Comparison of ENCODE assay signal across 15 cellular contexts in genomic region chr11:110075087-110075821, GRCh38. TPM values are rescaled to one million over a fixed set of nuclear protein-coding genes. Genes with fewer than 3 reads are reported as not detected.
DNase-seq lines count a peak whose midpoint lies in the region; ATAC-seq and TF ChIP-seq lines count a peak whose summit lies in the region.
"Had no signal": no experiment of that assay in that cellular context is flagged by ENCODE, and none has a peak within 500 bp of the region (broad histone marks: within the 10 kb centered on the region; RNA-seq: fewer than 3 reads in every experiment).

No MANE protein-coding gene starts in this region.

- ATAC-seq in Right ventricle myocardium superior (ENCODE audit: poor library complexity) (no peak), GM18907 (IDR thresholded peaks at IDR 0.05; ENCODE audit: unreplicated experiment) (no peak)

- H3K4me3 ChIP-seq in left ventricle myocardium inferior (no peak overlapping the region), fibroblast of the aortic adventitia (ENCODE audit: low read depth, low read length) (no peak overlapping the region), transverse colon (no peak overlapping the region), sigmoid colon (no peak overlapping the region)
- H3K4me3 ChIP-seq: ascending aorta, SJSA1 had no signal

- H3K9me3 ChIP-seq in left ventricle myocardium inferior (replicated peaks) (peaks cover 7% of the 10 kb centered on the region), transverse colon (peaks cover 0 to 4% of the 10 kb centered on the region in 2 donors), sigmoid colon (peaks cover 0 to 3% (median 0%) of the 10 kb centered on the region in 4 donors)
- H3K9me3 ChIP-seq: ascending aorta had no signal

- TF ChIP-seq CTCF in left ventricle myocardium inferior (IDR thresholded peaks at IDR 0.05; ENCODE audit: borderline replicate concordance) (no peak), fibroblast of the aortic adventitia (IDR thresholded peaks at IDR 0.05; ENCODE audit: insufficient read depth, low read length) (no peak), transverse colon (IDR thresholded peaks at IDR 0.05) (no peak), MCF 10A (IDR thresholded peaks at IDR 0.05; ENCODE audit: unreplicated experiment) (no peak), sigmoid colon (IDR thresholded peaks at IDR 0.05) (no peak)

- in situ Hi-C loops in transverse colon (cut with MboI; ENCODE audit: low pct_ligation_motif_present in 1 of 4, low pct_unique_long_range_greater_than_20kb in 1 of 4, low sequenced_read_pairs in 3 of 4): no loop called here

- no peak overlapping the region for H3K27ac Mint-ChIP-seq in MCF 10A (ENCODE audit: low read depth, unreplicated experiment)

- TF ChIP-seq POLR2A in transverse colon (IDR thresholded peaks at IDR 0.05) (no peak), sigmoid colon (IDR thresholded peaks at IDR 0.05) (no peak)

- H3K4me1 Mint-ChIP-seq in MCF 10A (ENCODE audit: insufficient read depth, unreplicated experiment): peaks cover 28% of the 10 kb centered on the region

- H3K36me3 ChIP-seq in left ventricle myocardium inferior (no peaks in the 10 kb centered on the region), transverse colon (no peaks in the 10 kb centered on the region), sigmoid colon (no peaks in the 10 kb centered on the region)
- H3K36me3 ChIP-seq: ascending aorta, SJSA1 had no signal

- H3K27ac ChIP-seq in left ventricle myocardium inferior (replicated peaks) (no peak overlapping the region), transverse colon (peak overlapping the region; percentile 61 to 77 (median 70)), sigmoid colon (no peak overlapping the region)
- H3K27ac ChIP-seq: ascending aorta, SJSA1 had no signal

- no peaks in the 10 kb centered on the region for H3K27me3 Mint-ChIP-seq in MCF 10A (ENCODE audit: insufficient read depth, unreplicated experiment)

- no TSS peak for BruUV-seq in MCF 10A (replicated peaks; lab: Mats Ljungman, UMichigan)

- no peak overlapping the region for H3K4me3 Mint-ChIP-seq in MCF 10A (ENCODE audit: unreplicated experiment)

- WGBS in transverse colon (ENCODE audit: low coverage in 1 of 2), 2 donors: 48 to 78% methylated on average over 4 to 15 of the region's 15 CpGs
- WGBS in sigmoid colon, 2 donors: 59 to 81% methylated on average over 15 of the region's 15 CpGs

- POLR2A ChIA-PET in MCF 10A (lab: Yijun Ruan, JAX): interaction anchor here (1.0 to 11.0 kb wide), 5 partner anchors 9 to 119 kb away, joined by 4 to 197 read pairs (median 29); partner anchors contain the start of gene ZC3H12C

- DNase-seq in Right ventricle myocardium superior (peak; percentile 41), left ventricle myocardium inferior (no peak), NCI-H1092 treated with DMSO at 0.1 percent for 48 hours (lab: John Stamatoyannopoulos, UW) (peak; percentile 15), fibroblast of the aortic adventitia (ENCODE audit: low read depth) (peak; percentile 39), transverse colon (no peak), MCF 10A (ENCODE audit: unreplicated experiment) (no peak), sigmoid colon (no peak)
- DNase-seq: activated CD4-positive, alpha-beta T cell treated with anti-CD3 and anti-CD28 coated beads for 48 hours; activated naive CD4-positive, alpha-beta T cell; NCI-H1105 treated with DMSO at 0.1 percent for 48 hours; stimulated activated CD4-positive, alpha-beta T cell treated with anti-CD3 and anti-CD28 coated beads, Interleukin-4, amount 100 ng/mL, for 24 hours; substantia nigra had no signal

- CTCF ChIA-PET in MCF 10A (lab: Yijun Ruan, JAX): interaction anchor here (0.9 to 1.4 kb wide), 5 partner anchors 10 to 125 kb away, joined by 3 to 4 read pairs (median 3); no protein-coding TSS in a partner anchor

- intact Hi-C loops in Right ventricle myocardium superior (cut with DNase I): no loop called here
- intact Hi-C loops in left ventricle myocardium inferior (cut with micrococcal nuclease): no loop called here
- intact Hi-C loops in transverse colon (cut with DNase I; ENCODE audit: low total_unique reads): no loop called here
- intact Hi-C loops in MCF 10A (cut with micrococcal nuclease): no loop called here
- intact Hi-C loops in sigmoid colon (cut with DNase I): no loop called here

- no peaks in the 10 kb centered on the region for H3K27me3 ChIP-seq in left ventricle myocardium inferior (ENCODE audit: low read depth)
- H3K27me3 ChIP-seq in transverse colon: no peaks in the 10 kb centered on the region
- no peaks in the 10 kb centered on the region for H3K27me3 ChIP-seq in sigmoid colon
- H3K27me3 ChIP-seq: ascending aorta, SJSA1 had no signal

- TF ChIP-seq EP300 in transverse colon (IDR thresholded peaks at IDR 0.05; ENCODE audit: low read depth): no peak
- no peak for TF ChIP-seq EP300 in sigmoid colon (IDR thresholded peaks at IDR 0.05)

- no peaks in the 10 kb centered on the region for H3K36me3 Mint-ChIP-seq in MCF 10A (ENCODE audit: insufficient read depth, unreplicated experiment)

- H3K4me1 ChIP-seq in left ventricle myocardium inferior (peaks cover 10% of the 10 kb centered on the region), transverse colon (peaks cover 4 to 29% (median 19%) of the 10 kb centered on the region in 4 donors), sigmoid colon (peaks cover 0 to 6% (median 0%) of the 10 kb centered on the region in 4 donors)
- H3K4me1 ChIP-seq: ascending aorta had no signal

- no peaks in the 10 kb centered on the region for H3K9me3 Mint-ChIP-seq in MCF 10A (ENCODE audit: unreplicated experiment)

RNA-seq across cellular contexts. Expression of gene ZC3H12C, which starts 17.9 kb away (rescaled TPM):
- 16.1 TPM for total RNA-seq in Right ventricle myocardium superior
- 16.8 TPM for total RNA-seq in left ventricle myocardium inferior
- total RNA-seq in fibroblast of the aortic adventitia (ENCODE audit: low replicate concordance): 8.7 and 17.4 TPM in 2 replicates
- total RNA-seq in transverse colon: 10 to 100 TPM in 2 of 4 donors, 1 to 10 TPM in 2; 6.4 to 21.2 (median 14.4) TPM
- total RNA-seq in MCF 10A (2022): 30.9 and 37.7 TPM in 2 replicates
- total RNA-seq in sigmoid colon: 10 to 100 TPM; 16.4 to 21.7 (median 18.8) TPM
- 1 to 10 TPM; 1.8 to 3.9 (median 3.7) TPM for polyA plus RNA-seq in sigmoid colon

Comparison
In these comparisons a context has a peak if more than half of its experiments do, and no peak if none do; other contexts are left out.
1. DNase-seq: peak in Right ventricle myocardium superior (single experiment), NCI-H1092 treated with DMSO at 0.1 percent for 48 hours (single experiment) and fibroblast of the aortic adventitia (single experiment); none in left ventricle myocardium inferior (single experiment), transverse colon (single experiment), MCF 10A (single experiment) and sigmoid colon (single experiment).
2. H3K27ac ChIP-seq: peak in transverse colon (4 of 4); none in left ventricle myocardium inferior (single experiment) and sigmoid colon (0 of 4).